In genomic region chrX:23773601-23774175, GRCh38 we compare ENCODE assay signal across 8 cellular contexts. TPM values are rescaled to one million over a fixed set of nuclear protein-coding genes. Genes with fewer than 3 reads are reported as not detected.
DNase-seq lines count a peak whose midpoint lies in the region; ATAC-seq and TF ChIP-seq lines count a peak whose summit lies in the region.

No MANE protein-coding gene starts in this region.

- peak; percentile 15 to 74 (median 50) for DNase-seq in CD8-positive, alpha-beta memory T cell
- peak; percentile 65 for DNase-seq in activated CD8-positive, alpha-beta T cell treated with anti-CD3 and anti-CD28 coated beads for 36 hours
- DNase-seq in SK-N-SH, result no peak
- no peak for DNase-seq in endodermal cell
- no peak for DNase-seq in esophagus squamous epithelium (lab: John Stamatoyannopoulos, UW)

- H3K27me3 ChIP-seq in CD8-positive, alpha-beta memory T cell (ENCODE audit: insufficient read depth, low read length, poor library complexity, severe bottlenecking), result no peaks in the 10 kb centered on the region
- H3K27me3 ChIP-seq in neutrophil (no peaks in the 10 kb centered on the region), SK-N-SH (ENCODE audit: insufficient read depth) (no peaks in the 10 kb centered on the region; the same call in 1 of the 2 replicates), endodermal cell (ENCODE audit: control insufficient read depth, insufficient read depth, low read length, poor library complexity, severe bottlenecking) (no peaks in the 10 kb centered on the region), esophagus squamous epithelium (no peaks in the 10 kb centered on the region)

- H3K4me3 ChIP-seq in CD8-positive, alpha-beta memory T cell (ENCODE audit: low read length), result peak overlapping the region; percentile 47
- H3K4me3 ChIP-seq in neutrophil (ENCODE audit: low read depth in 1 of 2, low read length in 1 of 2), result no peak overlapping the region
- no peak overlapping the region for H3K4me3 ChIP-seq in SK-N-SH (ENCODE audit: low read depth in 2 of 2, low read length in 1 of 2)
- H3K4me3 ChIP-seq in endodermal cell (ENCODE audit: low read length), result no peak overlapping the region
- no peak overlapping the region for H3K4me3 ChIP-seq in esophagus squamous epithelium

- TF ChIP-seq CTCF in activated CD8-positive, alpha-beta T cell treated with anti-CD3 and anti-CD28 coated beads for 36 hours (IDR thresholded peaks at IDR 0.05), result no peak
- TF ChIP-seq CTCF in neutrophil (IDR thresholded peaks at IDR 0.05), result no peak
- TF ChIP-seq CTCF in SK-N-SH (IDR thresholded peaks at IDR 0.05), result no peak
- TF ChIP-seq CTCF in endodermal cell (conservative IDR thresholded peaks at IDR 0.05), result no peak
- no peak for TF ChIP-seq CTCF in esophagus squamous epithelium (IDR thresholded peaks at IDR 0.05)

- H3K9me3 ChIP-seq in CD8-positive, alpha-beta memory T cell (ENCODE audit: low read length), result no peaks in the 10 kb centered on the region
- H3K9me3 ChIP-seq in neutrophil, result no peaks in the 10 kb centered on the region
- no peaks in the 10 kb centered on the region for H3K9me3 ChIP-seq in SK-N-SH
- no peaks in the 10 kb centered on the region for H3K9me3 ChIP-seq in endodermal cell (ENCODE audit: control insufficient read depth, low read length)
- no peaks in the 10 kb centered on the region for H3K9me3 ChIP-seq in esophagus squamous epithelium

- H3K36me3 ChIP-seq in CD8-positive, alpha-beta memory T cell (ENCODE audit: insufficient read depth, low read length), result no peaks in the 10 kb centered on the region
- no peaks in the 10 kb centered on the region for H3K36me3 ChIP-seq in neutrophil
- H3K36me3 ChIP-seq in SK-N-SH (replicated peaks in 1 of 2; ENCODE audit: control insufficient read depth in 1 of 2, insufficient read depth in 2 of 2, low read length in 1 of 2), result no peaks in the 10 kb centered on the region
- no peaks in the 10 kb centered on the region for H3K36me3 ChIP-seq in endodermal cell (ENCODE audit: control insufficient read depth, insufficient read depth, low read length)
- H3K36me3 ChIP-seq in esophagus squamous epithelium, result no peaks in the 10 kb centered on the region

- no peaks in the 10 kb centered on the region for H3F3A ChIP-seq in SK-N-SH (replicated peaks; ENCODE audit: insufficient read depth)

- H3K27me3 Mint-ChIP-seq in CD8-positive, alpha-beta memory T cell, result peaks cover 0 to 5% of the 10 kb centered on the region in 2 donors
- no peaks in the 10 kb centered on the region for H3K27me3 Mint-ChIP-seq in activated CD8-positive, alpha-beta T cell treated with anti-CD3 and anti-CD28 coated beads for 36 hours
- H3K27me3 Mint-ChIP-seq in endodermal cell (ENCODE audit: insufficient read depth), result no peaks in the 10 kb centered on the region

- peak overlapping the region; percentile 89 to 97 (median 96) for H3K27ac Mint-ChIP-seq in CD8-positive, alpha-beta memory T cell
- H3K27ac Mint-ChIP-seq in activated CD8-positive, alpha-beta T cell treated with anti-CD3 and anti-CD28 coated beads for 36 hours, result peak overlapping the region; percentile 96
- H3K27ac Mint-ChIP-seq in endodermal cell, result no peak overlapping the region

- peak overlapping the region; percentile 72 for H3K27ac ChIP-seq in CD8-positive, alpha-beta memory T cell (ENCODE audit: low read depth, low read length)
- peak overlapping the region; percentile 88 for H3K27ac ChIP-seq in neutrophil
- H3K27ac ChIP-seq in SK-N-SH (ENCODE audit: low read depth in 2 of 2, low read length in 1 of 2), result no peak overlapping the region
- no peak overlapping the region for H3K27ac ChIP-seq in endodermal cell (ENCODE audit: low read depth, low read length)
- peak overlapping the region in 1 of 4 donors; percentile 42 for H3K27ac ChIP-seq in esophagus squamous epithelium

- no peaks in the 10 kb centered on the region for H3K36me3 Mint-ChIP-seq in CD8-positive, alpha-beta memory T cell
- H3K36me3 Mint-ChIP-seq in activated CD8-positive, alpha-beta T cell treated with anti-CD3 and anti-CD28 coated beads for 36 hours (ENCODE audit: low read depth), result no peaks in the 10 kb centered on the region
- H3K36me3 Mint-ChIP-seq in endodermal cell (ENCODE audit: low read depth), result no peaks in the 10 kb centered on the region

- no peak for TF ChIP-seq EP300 in SK-N-SH (IDR thresholded peaks at IDR 0.05; ENCODE audit: borderline replicate concordance in 1 of 2, low read depth in 1 of 2, low read length in 1 of 2)

- peaks cover 14% of the 10 kb centered on the region for H3K4me1 ChIP-seq in CD8-positive, alpha-beta memory T cell (ENCODE audit: insufficient read depth, low read length)
- H3K4me1 ChIP-seq in neutrophil (ENCODE audit: control insufficient read depth in 1 of 2, insufficient read depth in 1 of 2, low read depth in 1 of 2, low read length in 1 of 2) (peaks cover 6 to 12% of the 10 kb centered on the region in 2 experiments), SK-N-SH (ENCODE audit: control insufficient read depth in 1 of 2, insufficient read depth in 2 of 2, low read depth in 1 of 2, low read length in 1 of 2) (no peaks in the 10 kb centered on the region), endodermal cell (ENCODE audit: control insufficient read depth, insufficient read depth, low read length) (no peaks in the 10 kb centered on the region), esophagus squamous epithelium (no peaks in the 10 kb centered on the region)

- H3K9ac ChIP-seq in SK-N-SH (no peak overlapping the region), endodermal cell (ENCODE audit: extremely low read depth, low read length, poor library complexity, severe bottlenecking) (no peak overlapping the region)

- no peak overlapping the region for H3K4me2 ChIP-seq in SK-N-SH

- CTCF ChIA-PET in CD8-positive, alpha-beta memory T cell (lab: Charles Lee), result interaction anchor here (1.4 kb wide), 1 partner anchor 9 kb away, joined by 5 read pairs; the partner anchor contains the start of gene SAT1
- CTCF ChIA-PET in activated CD8-positive, alpha-beta T cell treated with anti-CD3 and anti-CD28 coated beads for 36 hours (lab: Charles Lee), result interaction anchor here (1.3 to 1.9 kb wide), 3 partner anchors 9 to 280 kb away, joined by 4 to 9 read pairs (median 7); partner anchors contain the start of gene SAT1
- CTCF ChIA-PET in SK-N-SH (lab: Yijun Ruan, JAX), result interaction anchor here (1.3 kb wide), 1 partner anchor 128 kb away, joined by 7 read pairs; no protein-coding TSS in a partner anchor

- no peaks in the 10 kb centered on the region for H4K20me1 ChIP-seq in SK-N-SH (ENCODE audit: insufficient read depth)

- H3K9me3 Mint-ChIP-seq in CD8-positive, alpha-beta memory T cell, result no peaks in the 10 kb centered on the region
- no peaks in the 10 kb centered on the region for H3K9me3 Mint-ChIP-seq in activated CD8-positive, alpha-beta T cell treated with anti-CD3 and anti-CD28 coated beads for 36 hours
- no peaks in the 10 kb centered on the region for H3K9me3 Mint-ChIP-seq in endodermal cell

- no peak for TF ChIP-seq POLR2A in esophagus squamous epithelium (IDR thresholded peaks at IDR 0.05)

- no peak overlapping the region for H2AFZ ChIP-seq in SK-N-SH (ENCODE audit: low read depth)

- peaks cover 9 to 16% (median 10%) of the 10 kb centered on the region in 3 donors for H3K4me1 Mint-ChIP-seq in CD8-positive, alpha-beta memory T cell
- peaks cover 11% of the 10 kb centered on the region for H3K4me1 Mint-ChIP-seq in activated CD8-positive, alpha-beta T cell treated with anti-CD3 and anti-CD28 coated beads for 36 hours (ENCODE audit: low read depth)
- H3K4me1 Mint-ChIP-seq in endodermal cell, result no peaks in the 10 kb centered on the region

- WGBS in SK-N-SH (ENCODE audit: low lambda C conversion rate), result 44% methylated on average over 3 of the region's 3 CpGs
- WGBS in endodermal cell (ENCODE audit: insufficient coverage in 1 of 2, insufficient read length in 1 of 2), 2 experiments, result 100% methylated on average over 2 to 3 of the region's 3 CpGs
- WGBS in esophagus squamous epithelium, 2 donors, result 46 to 55% methylated on average over 2 to 3 of the region's 3 CpGs

- POLR2A ChIA-PET in CD8-positive, alpha-beta memory T cell (lab: Charles Lee), result interaction anchor here (0.6 to 1.8 kb wide), 2 partner anchors 10 to 107 kb away, joined by 5 to 24 read pairs; partner anchors contain the start of genes PRDX4 and SAT1
- POLR2A ChIA-PET in activated CD8-positive, alpha-beta T cell treated with anti-CD3 and anti-CD28 coated beads for 36 hours (lab: Charles Lee), result no interaction called here
- POLR2A ChIA-PET in SK-N-SH (lab: Yijun Ruan, JAX), result no interaction called here

- H3K9me2 ChIP-seq in SK-N-SH, result no peaks in the 10 kb centered on the region

- no peak for TF ChIP-seq RAD21 in SK-N-SH (IDR thresholded peaks at IDR 0.05; ENCODE audit: low read length)

- H3K79me2 ChIP-seq in SK-N-SH (ENCODE audit: insufficient read depth), result no peaks in the 10 kb centered on the region

- ATAC-seq in GM21360 (IDR thresholded peaks at IDR 0.05; ENCODE audit: unreplicated experiment) (peak; percentile 80), HG03565 (IDR thresholded peaks at IDR 0.05; ENCODE audit: unreplicated experiment) (peak; percentile 91)
- ATAC-seq in activated CD8-positive, alpha-beta T cell treated with anti-CD3 and anti-CD28 coated beads for 36 hours, result peak; percentile 90

- intact Hi-C loops in activated CD8-positive, alpha-beta T cell treated with anti-CD3 and anti-CD28 coated beads for 36 hours (cut with micrococcal nuclease), result no loop called here
- intact Hi-C loops in esophagus squamous epithelium (cut with DNase I), result no loop called here

- H3K4me3 Mint-ChIP-seq in CD8-positive, alpha-beta memory T cell, result peak overlapping the region; percentile 43 to 84 (median 74)
- H3K4me3 Mint-ChIP-seq in activated CD8-positive, alpha-beta T cell treated with anti-CD3 and anti-CD28 coated beads for 36 hours, result peak overlapping the region; percentile 44
- no peak overlapping the region for H3K4me3 Mint-ChIP-seq in endodermal cell

RNA-seq across cellular contexts. Expression of gene SAT1, which starts 9.3 kb away (rescaled TPM):
- total RNA-seq in CD8-positive, alpha-beta memory T cell, result 10 to 100 TPM; 40.0 to 41.3 TPM
- 113 TPM for polyA plus RNA-seq in CD8-positive, alpha-beta memory T cell
- total RNA-seq in activated CD8-positive, alpha-beta T cell treated with anti-CD3 and anti-CD28 coated beads for 36 hours, result 100 to 1,000 TPM in 1 of 2 experiments, 10 to 100 TPM in 1; 94.1 to 101 TPM
- 131 and 176 TPM in 2 replicates for polyA plus RNA-seq in SK-N-SH (2012; rRNA removed)
- 39.4 and 59.2 TPM in 2 replicates for polyA plus RNA-seq in SK-N-SH (2012; cell fraction: cytosol; rRNA removed)
- 604 and 999 TPM in 2 replicates for polyA plus RNA-seq in SK-N-SH (2012; cell fraction: nucleus; rRNA removed)
- total RNA-seq in endodermal cell, result 100 to 1,000 TPM in 1 of 2 donors, 10 to 100 TPM in 1; 63.4 to 118 TPM
- polyA plus RNA-seq in endodermal cell (2013, experiment 1 of 2), result 72.8 TPM
- 67.6 TPM for polyA plus RNA-seq in endodermal cell (2013, experiment 2 of 2)
- total RNA-seq in esophagus squamous epithelium, result 100 to 1,000 TPM; 287 to 793 (median 450) TPM

RNA-seq across cellular contexts. Expression of gene ACOT9, which starts 30.6 kb away (rescaled TPM):
- total RNA-seq in CD8-positive, alpha-beta memory T cell, result 10 to 100 TPM; 31.1 to 33.9 TPM
- 29.4 TPM for polyA plus RNA-seq in CD8-positive, alpha-beta memory T cell
- 10 to 100 TPM; 28.1 to 28.3 TPM for total RNA-seq in activated CD8-positive, alpha-beta T cell treated with anti-CD3 and anti-CD28 coated beads for 36 hours
- 23.7 and 32.4 TPM in 2 replicates for polyA plus RNA-seq in SK-N-SH (2012; rRNA removed)
- polyA plus RNA-seq in SK-N-SH (2012; cell fraction: cytosol; rRNA removed), result 24.8 and 27.9 TPM in 2 replicates
- polyA plus RNA-seq in SK-N-SH (2012; cell fraction: nucleus; rRNA removed), result 43.3 and 77.6 TPM in 2 replicates
- 10 to 100 TPM; 34.6 to 58.4 TPM for total RNA-seq in endodermal cell
- polyA plus RNA-seq in endodermal cell (2013, experiment 1 of 2), result 32.4 TPM
- polyA plus RNA-seq in endodermal cell (2013, experiment 2 of 2), result 26.2 TPM
- total RNA-seq in esophagus squamous epithelium, result 10 to 100 TPM in 3 of 4 donors, 1 to 10 TPM in 1; 5.4 to 30.9 (median 14.8) TPM

Comparison
In these comparisons a context has a peak if more than half of its experiments do, and no peak if none do; other contexts are left out.
1. DNase-seq: peak in CD8-positive, alpha-beta memory T cell (5 of 5) and activated CD8-positive, alpha-beta T cell treated with anti-CD3 and anti-CD28 coated beads for 36 hours (single experiment); none in SK-N-SH (single experiment), endodermal cell (single experiment) and esophagus squamous epithelium (single experiment).
2. H3K27ac ChIP-seq: peak in CD8-positive, alpha-beta memory T cell (single experiment) and neutrophil (single experiment); none in SK-N-SH (0 of 2) and endodermal cell (single experiment).
3. Peak in every context shown above with its lines, with median percentiles within 50 percentile points of each other: ATAC-seq.